25 cellular contexts compared by ENCODE assay signal in genomic region chr3:9253327-9253726, GRCh38. TPM values are rescaled to one million over a fixed set of nuclear protein-coding genes. Genes with fewer than 3 reads are reported as not detected.
A peak's percentile ranks its signal among the peaks of the same experiment; 100 is the strongest.
DNase-seq lines count a peak whose midpoint lies in the region; ATAC-seq and TF ChIP-seq lines count a peak whose summit lies in the region.
"Had no signal": no experiment of that assay in that cellular context is flagged by ENCODE, and none has a peak within 500 bp of the region (broad histone marks: within the 10 kb centered on the region; RNA-seq: fewer than 3 reads in every experiment).

No MANE protein-coding gene starts in this region.

- H4K8ac ChIP-seq in H9 (replicated peaks; ENCODE audit: insufficient read length, low read depth, low read length) = no peak overlapping the region

- H3K4me3 ChIP-seq in RWPE2 (ENCODE audit: severe bottlenecking) = no peak overlapping the region
- H3K4me3 ChIP-seq: esophagus squamous epithelium, ovary, smooth muscle cell, upper lobe of left lung had no signal

- H3K36me3 Mint-ChIP-seq in H9 (ENCODE audit: insufficient read depth in 1 of 3, low read depth in 3 of 3) = 0 out of 7 replicates have a peak, but pooled peaks cover 0 to 2% (median 0%) of the 10 kb centered on the region in 3 experiments
- H3K36me3 Mint-ChIP-seq: activated naive CD4-positive, alpha-beta T cell treated with anti-CD3 and anti-CD28 coated beads, Interleukin-2, amount 50 U/mL, for 72 hours; natural killer cell had no signal

- H2BK15ac ChIP-seq in H9 (ENCODE audit: low read depth, low read length) = no peak overlapping the region

- H3K4me1 ChIP-seq in H9 (ENCODE audit: insufficient read depth, low read length) (peaks cover 3% of the 10 kb centered on the region; the same call in 1 of the 2 replicates), RWPE2 (ENCODE audit: insufficient read depth, poor library complexity, severe bottlenecking) (peaks cover 21% of the 10 kb centered on the region), foreskin keratinocyte (peaks cover 19% of the 10 kb centered on the region)
- H3K4me1 ChIP-seq: Caco-2 had no signal

- peaks cover 23 to 34% of the 10 kb centered on the region in 2 experiments for H3K4me1 Mint-ChIP-seq in H9

- TF ChIP-seq CTCF in H9 (conservative IDR thresholded peaks at IDR 0.05) = no peak
- TF ChIP-seq CTCF in RWPE2 (IDR thresholded peaks at IDR 0.05; ENCODE audit: poor library complexity, severe bottlenecking) = no peak
- no peak for TF ChIP-seq CTCF in foreskin keratinocyte (conservative IDR thresholded peaks at IDR 0.05)

- no peaks in the 10 kb centered on the region for H4K20me1 ChIP-seq in H9 (ENCODE audit: control insufficient read depth, insufficient read depth, insufficient read length)

- H3K9ac ChIP-seq in H9 (ENCODE audit: extremely low read depth, insufficient read length, low read length) = no peak overlapping the region

- no peaks in the 10 kb centered on the region for H3K36me3 ChIP-seq in RWPE2 (ENCODE audit: low read depth)
- H3K36me3 ChIP-seq: esophagus squamous epithelium, ovary, upper lobe of left lung had no signal

- no peak overlapping the region for H3K4ac ChIP-seq in H9 (ENCODE audit: low read depth, low read length)

- no peak overlapping the region for H3T11ph ChIP-seq in H9 (ENCODE audit: low read length)

- ATAC-seq in RWPE2 (ENCODE audit: low read depth) (0 out of 3 replicates have a peak, but pooled peaks have one; percentile 15), foreskin keratinocyte (peak; percentile 3), GM21381 (IDR thresholded peaks at IDR 0.05; ENCODE audit: unreplicated experiment) (no peak)
- ATAC-seq: activated naive CD4-positive, alpha-beta T cell treated with anti-CD3 and anti-CD28 coated beads, Interleukin-2, amount 50 U/mL, for 72 hours; activated T-helper 17 cell treated with anti-CD3 and anti-CD28 coated beads, Interleukin-2, amount 50 U/mL, for 72 hours; natural killer cell had no signal

- intact Hi-C loops in posterior vena cava (cut with DNase I) = no loop called here

- no peak overlapping the region for H3K4me2 ChIP-seq in H9 (ENCODE audit: insufficient read depth, insufficient read length, low read length)
- H3K4me2 ChIP-seq: smooth muscle cell had no signal

- no peaks in the 10 kb centered on the region for H3K79me2 ChIP-seq in H9 (ENCODE audit: insufficient read depth, low read length)

- peak; percentile 5 for DNase-seq in H9
- no peak for DNase-seq in RWPE2 (ENCODE audit: low spot score)
- peak; percentile 44 to 75 for DNase-seq in foreskin keratinocyte
- peak; percentile 34 for DNase-seq in stromal cell of bone marrow (ENCODE audit: low read depth)
- no peak for DNase-seq in mesenteric fat pad (ENCODE audit: low spot score)
- DNase-seq in posterior vena cava (ENCODE audit: low spot score) = no peak
- DNase-seq: activated CD4-positive, alpha-beta T cell treated with anti-CD3 and anti-CD28 coated beads, Interleukin-2, amount 50 U/mL, for 4 hours; C1 segment of cervical spinal cord; Caco-2; dermis blood vessel endothelial cell; DMS79; esophagus squamous epithelium; GDM1; Kasumi-1; natural killer cell; NCI-H510A treated with DMSO at 0.1 percent for 48 hours; ovary; SIG-M5; stimulated activated CD4-positive, alpha-beta T cell treated with anti-CD3 and anti-CD28 coated beads, Interleukin-1b, Interleukin-23, amount 100 ng/mL, for 48 hours; upper lobe of left lung had no signal

- H3K27me3 Mint-ChIP-seq in H9 (ENCODE audit: low read depth) = peaks cover 28% of the 10 kb centered on the region

- no peaks in the 10 kb centered on the region for H3K79me1 ChIP-seq in H9 (ENCODE audit: insufficient read depth, low read depth, low read length, poor library complexity, severe bottlenecking)

- peaks cover 4 to 6% of the 10 kb centered on the region in 2 experiments; a peak in 3 of 5 replicates for H3K9me3 Mint-ChIP-seq in H9
- H3K9me3 Mint-ChIP-seq: activated naive CD4-positive, alpha-beta T cell treated with anti-CD3 and anti-CD28 coated beads, Interleukin-2, amount 50 U/mL, for 72 hours; activated T-helper 17 cell treated with anti-CD3 and anti-CD28 coated beads, Interleukin-2, amount 50 U/mL, for 72 hours; central memory CD8-positive, alpha-beta T cell; natural killer cell had no signal

- H3K27ac ChIP-seq in H9 (ENCODE audit: insufficient read length, low read depth, low read length) = no peak overlapping the region
- H3K27ac ChIP-seq in RWPE2 (ENCODE audit: poor library complexity, severe bottlenecking) = no peak overlapping the region
- H3K27ac ChIP-seq in foreskin keratinocyte = no peak overlapping the region
- H3K27ac ChIP-seq: esophagus squamous epithelium, ovary, upper lobe of left lung had no signal

- H3K27ac Mint-ChIP-seq in H9 = no peak overlapping the region
- H3K27ac Mint-ChIP-seq: activated naive CD4-positive, alpha-beta T cell treated with anti-CD3 and anti-CD28 coated beads, Interleukin-2, amount 50 U/mL, for 72 hours; activated T-helper 17 cell treated with anti-CD3 and anti-CD28 coated beads, Interleukin-2, amount 50 U/mL, for 72 hours; natural killer cell had no signal

- no peak overlapping the region for H4K91ac ChIP-seq in H9 (ENCODE audit: insufficient read length, low read depth, low read length)

- no peak overlapping the region for H2BK12ac ChIP-seq in H9 (ENCODE audit: insufficient read length, low read depth, low read length)

- no peak overlapping the region for H3K23ac ChIP-seq in H9 (ENCODE audit: insufficient read length, low read depth, low read length)

- no peak overlapping the region for H2BK5ac ChIP-seq in H9 (ENCODE audit: insufficient read length, low read length)

- H3K14ac ChIP-seq in H9 (ENCODE audit: insufficient read depth, low read length) = no peak overlapping the region

- no peak overlapping the region for H3K18ac ChIP-seq in H9 (ENCODE audit: insufficient read length, low read depth, low read length)

- no peaks in the 10 kb centered on the region for H3K9me3 ChIP-seq in H9 (ENCODE audit: control insufficient read depth, low read depth, low read length)
- no peaks in the 10 kb centered on the region for H3K9me3 ChIP-seq in RWPE2 (ENCODE audit: severe bottlenecking)
- H3K9me3 ChIP-seq: ovary had no signal

- no peak overlapping the region for H2BK20ac ChIP-seq in H9 (ENCODE audit: low read depth, low read length, poor library complexity, severe bottlenecking)

- H2AFZ ChIP-seq in H9 (ENCODE audit: low read length) = no peak overlapping the region

- H3K23me2 ChIP-seq in H9 (ENCODE audit: insufficient read length, low read depth, low read length, poor library complexity, severe bottlenecking) = no peaks in the 10 kb centered on the region

- no peak overlapping the region for H3K56ac ChIP-seq in H9 (ENCODE audit: insufficient read length, low read depth, low read length)

- H2AK5ac ChIP-seq in H9 (ENCODE audit: insufficient read length, low read length) = no peak overlapping the region

- no peak overlapping the region for H4K5ac ChIP-seq in H9 (ENCODE audit: insufficient read length, low read depth, low read length)

- no peak overlapping the region for H3K4me3 Mint-ChIP-seq in H9
- H3K4me3 Mint-ChIP-seq: activated T-helper 17 cell treated with anti-CD3 and anti-CD28 coated beads, Interleukin-2, amount 50 U/mL, for 72 hours; central memory CD8-positive, alpha-beta T cell; natural killer cell had no signal

- no CpG with 5 or more reads among the region's 7 CpGs for WGBS in H9 (ENCODE audit: extremely low coverage, insufficient read length, low lambda C conversion rate)

- no peaks in the 10 kb centered on the region for H3K27me3 ChIP-seq in H9 (ENCODE audit: insufficient read depth, low read length)
- no peaks in the 10 kb centered on the region for H3K27me3 ChIP-seq in RWPE2 (ENCODE audit: insufficient read depth, poor library complexity, severe bottlenecking)
- H3K27me3 ChIP-seq in foreskin keratinocyte = no peaks in the 10 kb centered on the region
- H3K27me3 ChIP-seq: esophagus squamous epithelium, ovary, upper lobe of left lung had no signal

- H2BK120ac ChIP-seq in H9 (ENCODE audit: low read depth, low read length, poor library complexity, severe bottlenecking) = no peak overlapping the region

RNA-seq across cellular contexts. Expression of gene SRGAP3, which starts 3.9 kb away (rescaled TPM):
- total RNA-seq in H9 (2021) (2.6 and 3.4 TPM in 2 replicates), foreskin keratinocyte (16.2 and 17.9 TPM in 2 replicates), mesenteric fat pad (2.7 TPM), posterior vena cava (1 to 10 TPM; 1.7 to 3.4 TPM)
- polyA plus RNA-seq in foreskin keratinocyte = 4.4 and 5.0 TPM in 2 replicates

Comparison
In these comparisons a context has a peak if more than half of its experiments do, and no peak if none do; other contexts are left out.
1. DNase-seq: peak in H9 (single experiment), foreskin keratinocyte (2 of 2) and stromal cell of bone marrow (single experiment); none in RWPE2 (single experiment), mesenteric fat pad (single experiment) and posterior vena cava (single experiment).